In genomic region chr10:31081937-31082635, GRCh38 we compare ENCODE assay signal across 26 cellular contexts. TPM values are rescaled to one million over a fixed set of nuclear protein-coding genes. Genes with fewer than 3 reads are reported as not detected.
DNase-seq lines count a peak whose midpoint lies in the region; ATAC-seq, FAIRE-seq and TF ChIP-seq lines count a peak whose summit lies in the region.
"Had no signal": no experiment of that assay in that cellular context is flagged by ENCODE, and none has a peak within 500 bp of the region (broad histone marks: within the 10 kb centered on the region; RNA-seq: fewer than 3 reads in every experiment).

No MANE protein-coding gene starts in this region.

- H3K36me3 ChIP-seq in upper lobe of left lung, result no peaks in the 10 kb centered on the region
- H3K36me3 ChIP-seq: BE2C, HAP-1, SJCRH30 had no signal

- H3K4me3 ChIP-seq in upper lobe of left lung, result no peak overlapping the region
- H3K4me3 ChIP-seq: A549, GM23338, HAP-1, SJCRH30 had no signal

- TF ChIP-seq CTCF in upper lobe of left lung (IDR thresholded peaks at IDR 0.05), result no peak

- DNase-seq in NCI-H82 (lab: John Stamatoyannopoulos, UW) (peak; percentile 55), NCI-H82 treated with DMSO at 0.1 percent for 48 hours (lab: John Stamatoyannopoulos, UW; ENCODE audit: unreplicated experiment) (no peak), left kidney (ENCODE audit: low read depth, low spot score) (peak; percentile 23), GM19238 (ENCODE audit: insufficient read length, low spot score) (no peak), NCI-H2081 (lab: John Stamatoyannopoulos, UW) (no peak), upper lobe of left lung (no peak)
- DNase-seq: BE2C, DMS79 treated with DMSO at 0.1 percent for 48 hours, KBM-7, MM.1S, NCI-H1105, NCI-H146, NCI-H2029 treated with DMSO at 0.1 percent for 48 hours, NCI-H446, NCI-H69, SJCRH30, T-cell had no signal

- H3K9me3 ChIP-seq in upper lobe of left lung, result no peaks in the 10 kb centered on the region
- H3K9me3 ChIP-seq: A549, BE2C, HAP-1, SJCRH30 had no signal

- peaks cover 0 to 4% (median 0%) of the 10 kb centered on the region in 4 donors for H3K4me1 ChIP-seq in upper lobe of left lung
- H3K4me1 ChIP-seq: A549, HAP-1 had no signal

- FAIRE-seq in TTC549 (lab: Jason Lieb, UNC), result peak; percentile 100
- FAIRE-seq: A549, D721Med, GM12892, HepG2 had no signal

- no peak for TF ChIP-seq EP300 in upper lobe of left lung (IDR thresholded peaks at IDR 0.05)

- WGBS in upper lobe of left lung, 2 donors, result 94% methylated on average over 1 of the region's 1 CpG

- TF ChIP-seq POLR2A in upper lobe of left lung (IDR thresholded peaks at IDR 0.05), result no peak

- H3K27ac ChIP-seq in upper lobe of left lung, result no peak overlapping the region
- H3K27ac ChIP-seq: A549, HL-60, SJCRH30 had no signal

- no peaks in the 10 kb centered on the region for H3K27me3 ChIP-seq in upper lobe of left lung
- H3K27me3 ChIP-seq: BE2C, SJCRH30 had no signal

- ATAC-seq in upper lobe of left lung (ENCODE audit: low FRiP score in 2 of 2), result no peak
- ATAC-seq: A549, GM23338, HepG2, Panc1, T-cell had no signal

RNA-seq across cellular contexts. Expression of gene ZNF438, which starts 50.4 kb away (rescaled TPM):
- 10 to 100 TPM; 10.5 to 25.1 (median 13.7) TPM for total RNA-seq in upper lobe of left lung

Comparison
In these comparisons a context has a peak if more than half of its experiments do, and no peak if none do; other contexts are left out.
1. DNase-seq: peak in NCI-H82 (single experiment) and left kidney (single experiment); none in NCI-H82 treated with DMSO at 0.1 percent for 48 hours (single experiment), GM19238 (single experiment), NCI-H2081 (0 of 2) and upper lobe of left lung (0 of 2).